Comparison of ENCODE assay signal across 1 cellular context in the genomic region with DNA sequence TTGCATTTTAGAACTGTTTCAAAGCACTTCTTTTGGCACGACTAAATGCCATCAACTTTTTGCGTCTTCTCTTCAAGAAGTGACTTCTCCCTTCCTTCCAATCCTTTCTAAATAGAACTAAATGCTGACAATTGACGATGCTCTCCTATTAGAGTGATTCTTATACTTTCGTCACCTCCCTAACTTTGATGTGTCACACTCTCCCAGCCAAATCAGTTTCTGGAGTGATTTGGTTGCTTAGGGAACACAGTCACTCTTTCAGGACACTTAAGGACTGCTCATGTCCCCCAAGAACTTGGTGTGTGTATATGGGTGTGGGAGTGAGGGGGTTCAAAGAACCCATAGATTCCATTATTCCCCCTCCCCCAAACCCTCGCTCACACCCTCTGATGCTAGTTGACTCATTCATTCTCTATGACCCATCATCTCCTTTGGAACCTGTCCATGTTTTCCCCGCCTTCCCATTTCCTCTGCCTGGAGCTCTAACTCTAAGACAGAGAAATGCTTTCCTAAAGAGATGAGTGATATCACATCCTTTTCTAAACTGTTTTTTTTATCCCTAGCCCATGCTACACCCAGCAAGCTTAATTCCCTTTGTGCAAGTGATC.
TF ChIP-seq lines count a peak whose summit lies in the region.

No MANE protein-coding gene starts in this region.

TF ChIP-seq in endothelial cell of umbilical vein, 7 proteins besides CTCF, POLR2A, EP300 and RAD21:
- TF ChIP-seq MYC (IDR thresholded peaks at IDR 0.05; ENCODE audit: low read depth, low read length) (no peak), GATA2 (IDR thresholded peaks at IDR 0.05; ENCODE audit: insufficient read depth, insufficient read length, low read depth, low read length) (peak; percentile 34), EZH2 (IDR thresholded peaks at IDR 0.05; ENCODE audit: borderline replicate concordance, low read depth, low read length, severe bottlenecking) (no peak), POLR2AphosphoS5 (IDR thresholded peaks at IDR 0.05; ENCODE audit: insufficient read depth, low read depth, low read length) (peak; percentile 51), FOS (IDR thresholded peaks at IDR 0.05; ENCODE audit: borderline replicate concordance, insufficient read depth, low read length) (peak; percentile 92), JUN (IDR thresholded peaks at IDR 0.05; ENCODE audit: borderline replicate concordance, insufficient read depth, insufficient read length, low read depth) (peak; percentile 80)
- TF ChIP-seq, protein P1, sequence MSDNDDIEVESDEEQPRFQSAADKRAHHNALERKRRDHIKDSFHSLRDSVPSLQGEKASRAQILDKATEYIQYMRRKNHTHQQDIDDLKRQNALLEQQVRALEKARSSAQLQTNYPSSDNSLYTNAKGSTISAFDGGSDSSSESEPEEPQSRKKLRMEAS (IDR thresholded peaks at IDR 0.05; ENCODE audit: insufficient read depth, insufficient read length) = no peak
